ENCODE assay signal across 8 cellular contexts in the genomic region with DNA sequence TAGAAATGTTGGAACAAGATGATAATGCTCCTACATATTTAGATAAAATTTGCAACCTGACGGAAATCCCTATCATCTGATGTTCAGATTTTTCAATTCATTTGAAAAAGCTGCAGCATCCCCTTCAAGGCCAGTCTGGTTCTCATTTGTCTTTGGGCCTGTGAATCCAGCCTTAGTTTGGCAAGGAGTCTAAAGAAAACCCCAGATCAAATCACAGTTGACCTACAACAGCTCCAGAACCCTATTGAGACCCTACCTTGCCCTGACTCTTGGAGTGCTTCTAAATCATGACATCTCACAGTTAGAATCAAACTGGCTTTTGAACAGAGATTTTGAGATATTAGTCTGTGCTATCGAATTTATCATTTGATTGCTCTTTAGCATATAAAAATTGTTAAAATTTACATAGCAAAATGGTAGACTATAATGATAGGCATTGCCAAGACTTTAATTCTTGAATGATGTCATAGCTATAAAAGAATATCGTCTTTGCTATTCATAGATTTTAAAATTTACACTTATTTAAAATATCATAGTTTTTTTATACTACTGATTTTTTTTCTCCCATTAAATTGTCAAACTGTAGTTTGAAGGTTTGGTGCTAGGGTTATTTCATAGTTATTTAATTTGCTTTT. TPM values are rescaled to one million over a fixed set of nuclear protein-coding genes. Genes with fewer than 3 reads are reported as not detected.
A peak's percentile ranks its signal among the peaks of the same experiment; 100 is the strongest.
DNase-seq lines count a peak whose midpoint lies in the region; ATAC-seq, FAIRE-seq and TF ChIP-seq lines count a peak whose summit lies in the region.

No MANE protein-coding gene starts in this region.

- WGBS in GM23248 (ENCODE audit: low coverage in 1 of 2, low lambda C conversion rate in 2 of 2, missing lambda C conversion rate in 2 of 2), 2 experiments, result 23 to 25% methylated on average over 3 of the region's 3 CpGs

- in situ Hi-C loops in GM23248 (cut with MboI), result no loop called here

- no peaks in the 10 kb centered on the region; the same call in none of the 2 replicates for H4K20me1 ChIP-seq in GM23248 (ENCODE audit: insufficient read depth)

- FAIRE-seq in frontal cortex (lab: Jason Lieb, UNC) (peak; percentile 26), H54 (lab: Jason Lieb, UNC) (no peak)

- H3K27ac Mint-ChIP-seq in T-cell, result peak overlapping the region; percentile 96 to 97

- peaks cover 60 to 78% (median 64%) of the 10 kb centered on the region in 3 donors for H3K4me1 Mint-ChIP-seq in T-cell

- no peaks in the 10 kb centered on the region for H3K9me3 Mint-ChIP-seq in T-cell

- 0 out of 2 replicates have a peak overlapping the region, but pooled peaks have one; percentile 73 for H2AFZ ChIP-seq in GM23248

- no peaks in the 10 kb centered on the region for H3K27me3 Mint-ChIP-seq in T-cell

- peak overlapping the region; percentile 90 for H3K9ac ChIP-seq in GM23248
- H3K9ac ChIP-seq in skeletal muscle satellite cell (ENCODE audit: low read depth, low read length), result peak overlapping the region; percentile 88

- H3K4me2 ChIP-seq in GM23248 (ENCODE audit: unreplicated experiment), result peak overlapping the region; percentile 98
- H3K4me2 ChIP-seq in skeletal muscle satellite cell (ENCODE audit: low read length), result peak overlapping the region; percentile 91

- H3F3A ChIP-seq in GM23248 (ENCODE audit: insufficient read depth), result peaks cover 10% of the 10 kb centered on the region; the same call in 1 of the 2 replicates

- H3K9me2 ChIP-seq in GM23248 (ENCODE audit: insufficient read depth), result no peaks in the 10 kb centered on the region

- CTCF ChIA-PET in T-cell (lab: Charles Lee), result interaction anchor here (1.0 to 3.4 kb wide), 8 partner anchors 29 to 607 kb away, joined by 3 to 27 read pairs (median 6); a partner anchor contains a TSS

- peak; percentile 8 for DNase-seq in GM23248
- no peak for DNase-seq in T-cell
- no peak for DNase-seq in frontal cortex (ENCODE audit: low spot score in 2 of 2)
- no peak for DNase-seq in H54 (ENCODE audit: insufficient read length, low spot score)
- no peak for DNase-seq in CD1c-positive myeloid dendritic cell (ENCODE audit: extremely low spot score)
- no peak for DNase-seq in HT-29 (ENCODE audit: low spot score)

- H3K9me3 ChIP-seq in GM23248 (ENCODE audit: low read depth) (no peaks in the 10 kb centered on the region), skeletal muscle satellite cell (replicated peaks; ENCODE audit: low read length) (no peaks in the 10 kb centered on the region)

- POLR2A ChIA-PET in T-cell (lab: Charles Lee), result interaction anchor here (0.6 to 1.1 kb wide), 4 partner anchors 27 to 461 kb away, joined by 3 to 4 read pairs (median 3); a partner anchor contains a TSS

- peaks cover 65% of the 10 kb centered on the region for H3K79me2 ChIP-seq in GM23248 (ENCODE audit: insufficient read depth)

- H3K4me3 ChIP-seq in GM23248 (peak overlapping the region; percentile 92), skeletal muscle satellite cell (ENCODE audit: low read length) (peak overlapping the region; percentile 96)

- no peak for TF ChIP-seq POLR2A in H54 (IDR thresholded peaks at IDR 0.05; ENCODE audit: low read depth, low read length)

- ATAC-seq in T-cell (replicated peaks in 1 of 4) (no peak), HG03354 (IDR thresholded peaks at IDR 0.05; ENCODE audit: poor library complexity, severe bottlenecking, unreplicated experiment) (no peak)

- peaks cover 7% of the 10 kb centered on the region for H3K36me3 Mint-ChIP-seq in T-cell

- H3K36me3 ChIP-seq in GM23248 (ENCODE audit: low read depth) (no peaks in the 10 kb centered on the region), skeletal muscle satellite cell (ENCODE audit: insufficient read depth, low read length) (no peaks in the 10 kb centered on the region)

- H3K4me1 ChIP-seq in GM23248 (ENCODE audit: insufficient read depth) (peaks cover 32% of the 10 kb centered on the region), skeletal muscle satellite cell (ENCODE audit: control insufficient read depth, insufficient read depth, low read length) (peaks cover 36% of the 10 kb centered on the region)

- H3K27me3 ChIP-seq in GM23248 (replicated peaks; ENCODE audit: insufficient read depth) (no peaks in the 10 kb centered on the region), skeletal muscle satellite cell (ENCODE audit: control insufficient read depth, insufficient read depth, low read length) (no peaks in the 10 kb centered on the region)

- H3K4me3 Mint-ChIP-seq in T-cell, result peak overlapping the region; percentile 90 to 99 (median 97)

- 0 out of 2 replicates have a peak overlapping the region, but pooled peaks have one; percentile 88 for H3K27ac ChIP-seq in GM23248

RNA-seq across cellular contexts. Expression of a gene that starts 2.2 kb away (rescaled TPM):
- total RNA-seq in GM23248 (2014; rRNA removed; shearing (Covaris generic)), result 31.7 and 37.9 TPM in 2 replicates
- polyA plus RNA-seq in GM23248 (2016; fragmentation: Nextera tagmentation; extraction: Ambion mirVana), result 13.9 and 14.2 TPM in 2 replicates
- 10 to 100 TPM; 40.4 to 51.1 (median 46.7) TPM for total RNA-seq in T-cell
- total RNA-seq in frontal cortex, result 22.8 TPM
- 20.5 and 21.2 TPM in 2 replicates for total RNA-seq in skeletal muscle satellite cell (2012; rRNA removed)
- total RNA-seq in HT-29 (2014; rRNA removed; shearing (Covaris generic)), result 36.1 and 42.1 TPM in 2 replicates
